ENCODE assay signal across 8 cellular contexts in the genomic region with DNA sequence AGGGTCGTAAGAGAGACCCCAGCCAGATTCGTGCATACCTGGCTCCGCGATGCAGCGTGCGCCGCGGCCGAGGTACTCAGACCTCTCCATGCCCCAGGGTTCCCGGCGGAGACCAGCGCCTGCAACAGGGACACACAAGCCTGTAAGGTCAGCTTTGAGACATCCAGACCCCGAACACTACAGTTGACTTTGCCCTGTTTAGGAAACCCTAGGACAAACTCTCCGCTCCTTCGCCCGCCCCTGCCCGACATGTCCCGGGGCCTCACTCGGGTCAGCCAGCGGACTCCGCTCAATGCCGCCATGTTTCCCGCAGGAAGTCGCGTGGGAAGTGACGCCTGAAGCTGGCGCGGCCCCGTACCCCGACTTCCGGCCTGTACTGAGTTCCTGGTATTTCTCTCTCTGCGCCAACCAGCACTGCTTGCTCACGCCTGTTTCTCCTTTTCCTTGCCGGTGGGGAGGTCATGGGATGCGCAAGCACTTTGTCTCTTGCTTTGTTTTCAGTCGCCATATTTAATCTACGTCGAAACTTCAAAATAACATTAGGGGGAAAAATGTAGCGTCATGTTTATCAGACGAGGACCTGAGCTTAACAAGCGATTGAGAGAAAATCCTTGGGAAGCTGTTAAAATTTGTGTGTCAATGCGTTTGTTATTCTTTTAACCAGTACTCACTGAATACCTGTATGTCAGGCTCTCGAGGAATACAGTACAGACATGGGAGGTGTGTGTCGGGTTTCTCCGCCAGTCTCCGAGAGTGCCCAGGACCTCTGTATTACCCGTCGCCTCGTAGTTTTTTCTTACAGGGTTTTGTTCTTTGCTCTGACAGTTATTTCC. TPM values are rescaled to one million over a fixed set of nuclear protein-coding genes. Genes with fewer than 3 reads are reported as not detected.
DNase-seq lines count a peak whose midpoint lies in the region; ATAC-seq and TF ChIP-seq lines count a peak whose summit lies in the region.

A gene (minus strand): TSS at position 330 of the 833 bp plus-strand sequence. CDS start 28 bp downstream, at position 302.

- TF ChIP-seq POLR2A in uterus (IDR thresholded peaks at IDR 0.05), result peak; percentile 71 to 80

- peak; percentile 95 for ATAC-seq in HG02885 (IDR thresholded peaks at IDR 0.05; ENCODE audit: poor library complexity, unreplicated experiment)

- DNase-seq in GM13977 (ENCODE audit: low spot score) (peak; percentile 89), NCI-H187 (lab: John Stamatoyannopoulos, UW) (peak; percentile 71 to 73), anterior cingulate cortex (lab: John Stamatoyannopoulos, UW) (peak; percentile 22 to 97 (median 89)), right atrium auricular region (ENCODE audit: low spot score) (peak; percentile 96), pulmonary artery endothelial cell (ENCODE audit: low read depth, low spot score) (peak; percentile 73), uterus (peak; percentile 93)

- H3K36me3 ChIP-seq in right atrium auricular region (peaks cover 38% of the 10 kb centered on the region), uterus (no peaks in the 10 kb centered on the region)

- H3K27me3 ChIP-seq in right atrium auricular region (no peaks in the 10 kb centered on the region), uterus (no peaks in the 10 kb centered on the region)

- H3K4me3 ChIP-seq in right atrium auricular region, result peak within 1 kb of the TSS; percentile 71 to 89
- peak within 1 kb of the TSS; percentile 67 to 77 for H3K4me3 ChIP-seq in uterus

- peaks cover 0 to 14% of the 10 kb centered on the region in 2 donors for H3K4me1 ChIP-seq in right atrium auricular region
- no peaks in the 10 kb centered on the region for H3K4me1 ChIP-seq in uterus

- H3K27ac ChIP-seq in right atrium auricular region (peak within 1 kb of the TSS; percentile 83 to 86), uterus (peak within 1 kb of the TSS; percentile 81 to 91)

- H3K9me3 ChIP-seq in right atrium auricular region (no peaks in the 10 kb centered on the region), uterus (no peaks in the 10 kb centered on the region)

- in situ Hi-C loops in GM13977 (cut with MboI; ENCODE audit: low pct_unique_long_range_greater_than_20kb, low sequenced_read_pairs, unreplicated experiment), result no loop called here

- intact Hi-C loops in T-helper 2 cell treated with Interferon-gamma antibody and Interleukin-4, amounts not matched to agents 100 ng/mL and 5 ng/mL, for 36 hours (cut with micrococcal nuclease), result loop anchor here (1.0 kb wide), 3 partner anchors 12 to 194 kb away; a partner anchor contains a TSS
- intact Hi-C loops in uterus (cut with DNase I; ENCODE audit: low total_unique reads), result no loop called here

- TF ChIP-seq CTCF in GM13977 (IDR thresholded peaks at IDR 0.05; ENCODE audit: extremely low read depth, insufficient read depth, missing control alignments) (no peak), right atrium auricular region (IDR thresholded peaks at IDR 0.05) (no peak), uterus (IDR thresholded peaks at IDR 0.05) (no peak)

RNA-seq across cellular contexts. Expression of the gene that starts here (rescaled TPM):
- total RNA-seq in T-helper 2 cell treated with Interferon-gamma antibody and Interleukin-4, amounts not matched to agents 100 ng/mL and 5 ng/mL, for 36 hours, result 105 and 109 TPM in 2 replicates
- total RNA-seq in right atrium auricular region (100 to 1,000 TPM; 145 to 217 TPM), pulmonary artery endothelial cell (121 and 141 TPM in 2 replicates), uterus (100 to 1,000 TPM in 1 of 4 donors, 10 to 100 TPM in 3; 33.8 to 220 (median 83.7) TPM)

Comparison
In these comparisons a context has a peak if more than half of its experiments do, and no peak if none do; other contexts are left out.
1. Peak in every context shown above with its lines: DNase-seq, ATAC-seq, H3K4me3 ChIP-seq and H3K27ac ChIP-seq.